ENCODE assay signal across 1 cellular context in the genomic region with DNA sequence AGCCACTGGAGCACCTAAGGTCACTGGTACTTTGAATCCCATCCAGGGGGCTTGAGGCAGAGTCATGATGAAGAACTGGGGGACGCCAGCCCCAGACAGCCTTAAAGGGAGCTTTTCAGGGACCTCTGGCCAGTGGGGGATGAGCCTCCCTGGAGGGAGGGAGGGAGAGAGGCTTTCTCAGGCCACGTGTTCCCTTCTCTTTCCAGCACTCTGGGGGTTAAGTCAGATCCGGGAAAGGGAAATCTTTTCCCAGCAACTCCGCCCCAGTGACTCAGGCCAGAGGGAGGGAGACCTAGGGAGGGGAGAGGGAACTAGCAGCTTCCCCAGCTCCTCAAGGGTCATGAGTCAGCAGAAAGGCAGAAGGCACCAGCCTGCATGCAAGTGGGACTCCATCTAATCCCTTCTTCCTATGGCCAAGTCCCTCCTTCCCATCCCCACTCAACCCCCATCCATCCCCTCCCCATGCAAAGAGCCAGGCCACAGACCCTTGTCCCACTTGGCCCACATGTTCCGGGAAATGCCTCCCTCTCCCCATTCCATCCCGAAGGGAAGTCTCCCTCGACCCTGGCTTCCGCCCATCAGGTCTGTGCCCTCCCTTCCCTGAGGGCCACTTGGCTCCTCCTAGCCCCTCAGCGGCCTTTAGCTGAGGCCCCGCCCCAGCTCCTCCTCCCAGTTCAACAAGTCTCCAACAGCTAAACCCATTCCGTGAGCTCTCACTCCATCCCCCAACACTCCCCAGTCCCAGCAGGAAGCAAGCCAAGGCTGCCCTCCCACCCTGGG.
TF ChIP-seq lines count a peak whose summit lies in the region.

No MANE protein-coding gene starts in this region.

TF ChIP-seq in HepG2, 621 proteins besides CTCF, POLR2A, EP300 and RAD21 (continued from another document and continues in another):
- TF ChIP-seq, protein P1, sequence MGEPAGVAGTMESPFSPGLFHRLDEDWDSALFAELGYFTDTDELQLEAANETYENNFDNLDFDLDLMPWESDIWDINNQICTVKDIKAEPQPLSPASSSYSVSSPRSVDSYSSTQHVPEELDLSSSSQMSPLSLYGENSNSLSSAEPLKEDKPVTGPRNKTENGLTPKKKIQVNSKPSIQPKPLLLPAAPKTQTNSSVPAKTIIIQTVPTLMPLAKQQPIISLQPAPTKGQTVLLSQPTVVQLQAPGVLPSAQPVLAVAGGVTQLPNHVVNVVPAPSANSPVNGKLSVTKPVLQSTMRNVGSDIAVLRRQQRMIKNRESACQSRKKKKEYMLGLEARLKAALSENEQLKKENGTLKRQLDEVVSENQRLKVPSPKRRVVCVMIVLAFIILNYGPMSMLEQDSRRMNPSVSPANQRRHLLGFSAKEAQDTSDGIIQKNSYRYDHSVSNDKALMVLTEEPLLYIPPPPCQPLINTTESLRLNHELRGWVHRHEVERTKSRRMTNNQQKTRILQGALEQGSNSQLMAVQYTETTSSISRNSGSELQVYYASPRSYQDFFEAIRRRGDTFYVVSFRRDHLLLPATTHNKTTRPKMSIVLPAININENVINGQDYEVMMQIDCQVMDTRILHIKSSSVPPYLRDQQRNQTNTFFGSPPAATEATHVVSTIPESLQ (CRISPR knock-in tag; conservative IDR thresholded peaks at IDR 0.05): no peak
- no peak for TF ChIP-seq PLRG1 (conservative IDR thresholded peaks at IDR 0.05)
- TF ChIP-seq HOXA3 (CRISPR knock-in tag; IDR thresholded peaks at IDR 0.05): no peak; the same call in 1 of the 2 replicates
- peak; percentile 100 for TF ChIP-seq NFKBIZ (CRISPR knock-in tag; IDR thresholded peaks at IDR 0.05)
- no peak for TF ChIP-seq ZNF333 (CRISPR knock-in tag; IDR thresholded peaks at IDR 0.05; ENCODE audit: borderline replicate concordance)
- no peak for TF ChIP-seq CREB1 (IDR thresholded peaks at IDR 0.05)
- peak; percentile 61 for TF ChIP-seq CREB1 (CRISPR knock-in tag; IDR thresholded peaks at IDR 0.05)
- no peak for TF ChIP-seq ZNF562 (CRISPR knock-in tag; IDR thresholded peaks at IDR 0.05; ENCODE audit: borderline replicate concordance)
- peak; percentile 69 for TF ChIP-seq SP4 (CRISPR knock-in tag; IDR thresholded peaks at IDR 0.05)
- no peak for TF ChIP-seq JUN (CRISPR knock-in tag; IDR thresholded peaks at IDR 0.05)
- TF ChIP-seq, protein P2, sequence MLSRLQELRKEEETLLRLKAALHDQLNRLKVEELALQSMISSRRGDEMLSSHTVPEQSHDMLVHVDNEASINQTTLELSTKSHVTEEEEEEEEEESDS (CRISPR knock-in tag; IDR thresholded peaks at IDR 0.05; ENCODE audit: borderline replicate concordance): no peak
- no peak for TF ChIP-seq JUNB (CRISPR knock-in tag; IDR thresholded peaks at IDR 0.05; ENCODE audit: borderline replicate concordance)
- TF ChIP-seq ZNF546 (CRISPR knock-in tag; conservative IDR thresholded peaks at IDR 0.05): no peak
- TF ChIP-seq, protein P3, sequence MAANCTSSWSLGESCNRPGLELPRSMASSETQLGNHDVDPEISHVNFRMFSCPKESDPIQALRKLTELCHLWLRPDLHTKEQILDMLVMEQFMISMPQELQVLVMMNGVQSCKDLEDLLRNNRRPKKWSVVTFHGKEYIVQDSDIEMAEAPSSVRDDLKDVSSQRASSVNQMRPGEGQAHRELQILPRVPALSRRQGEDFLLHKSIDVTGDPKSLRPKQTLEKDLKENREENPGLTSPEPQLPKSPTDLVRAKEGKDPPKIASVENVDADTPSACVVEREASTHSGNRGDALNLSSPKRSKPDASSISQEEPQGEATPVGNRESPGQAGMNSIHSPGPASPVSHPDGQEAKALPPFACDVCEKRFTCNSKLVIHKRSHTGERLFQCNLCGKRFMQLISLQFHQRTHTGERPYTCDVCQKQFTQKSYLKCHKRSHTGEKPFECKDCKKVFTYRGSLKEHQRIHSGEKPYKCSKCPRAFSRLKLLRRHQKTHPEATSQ (CRISPR knock-in tag; IDR thresholded peaks at IDR 0.05; ENCODE audit: borderline replicate concordance): no peak
- TF ChIP-seq MAFK (conservative IDR thresholded peaks at IDR 0.05 in 1 of 2, IDR thresholded peaks at IDR 0.05 in 1 of 2; ENCODE audit: low read length in 2 of 2): peak; percentile 99
- peak; percentile 65; the same call in 1 of the 2 replicates for TF ChIP-seq GABPB1 (CRISPR knock-in tag; IDR thresholded peaks at IDR 0.05)
- TF ChIP-seq, protein P4, sequence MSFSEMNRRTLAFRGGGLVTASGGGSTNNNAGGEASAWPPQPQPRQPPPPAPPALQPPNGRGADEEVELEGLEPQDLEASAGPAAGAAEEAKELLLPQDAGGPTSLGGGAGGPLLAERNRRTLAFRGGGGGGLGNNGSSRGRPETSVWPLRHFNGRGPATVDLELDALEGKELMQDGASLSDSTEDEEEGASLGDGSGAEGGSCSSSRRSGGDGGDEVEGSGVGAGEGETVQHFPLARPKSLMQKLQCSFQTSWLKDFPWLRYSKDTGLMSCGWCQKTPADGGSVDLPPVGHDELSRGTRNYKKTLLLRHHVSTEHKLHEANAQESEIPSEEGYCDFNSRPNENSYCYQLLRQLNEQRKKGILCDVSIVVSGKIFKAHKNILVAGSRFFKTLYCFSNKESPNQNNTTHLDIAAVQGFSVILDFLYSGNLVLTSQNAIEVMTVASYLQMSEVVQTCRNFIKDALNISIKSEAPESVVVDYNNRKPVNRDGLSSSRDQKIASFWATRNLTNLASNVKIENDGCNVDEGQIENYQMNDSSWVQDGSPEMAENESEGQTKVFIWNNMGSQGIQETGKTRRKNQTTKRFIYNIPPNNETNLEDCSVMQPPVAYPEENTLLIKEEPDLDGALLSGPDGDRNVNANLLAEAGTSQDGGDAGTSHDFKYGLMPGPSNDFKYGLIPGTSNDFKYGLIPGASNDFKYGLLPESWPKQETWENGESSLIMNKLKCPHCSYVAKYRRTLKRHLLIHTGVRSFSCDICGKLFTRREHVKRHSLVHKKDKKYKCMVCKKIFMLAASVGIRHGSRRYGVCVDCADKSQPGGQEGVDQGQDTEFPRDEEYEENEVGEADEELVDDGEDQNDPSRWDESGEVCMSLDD (CRISPR knock-in tag; IDR thresholded peaks at IDR 0.05; ENCODE audit: borderline replicate concordance): no peak
- no peak for TF ChIP-seq POLR2AphosphoS2 (IDR thresholded peaks at IDR 0.05; ENCODE audit: low read depth, low read length)
- TF ChIP-seq, protein P5, sequence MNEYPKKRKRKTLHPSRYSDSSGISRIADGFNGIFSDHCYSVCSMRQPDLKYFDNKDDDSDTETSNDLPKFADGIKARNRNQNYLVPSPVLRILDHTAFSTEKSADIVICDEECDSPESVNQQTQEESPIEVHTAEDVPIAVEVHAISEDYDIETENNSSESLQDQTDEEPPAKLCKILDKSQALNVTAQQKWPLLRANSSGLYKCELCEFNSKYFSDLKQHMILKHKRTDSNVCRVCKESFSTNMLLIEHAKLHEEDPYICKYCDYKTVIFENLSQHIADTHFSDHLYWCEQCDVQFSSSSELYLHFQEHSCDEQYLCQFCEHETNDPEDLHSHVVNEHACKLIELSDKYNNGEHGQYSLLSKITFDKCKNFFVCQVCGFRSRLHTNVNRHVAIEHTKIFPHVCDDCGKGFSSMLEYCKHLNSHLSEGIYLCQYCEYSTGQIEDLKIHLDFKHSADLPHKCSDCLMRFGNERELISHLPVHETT (CRISPR knock-in tag; conservative IDR thresholded peaks at IDR 0.05): peak; percentile 37; the same call in 1 of the 2 replicates
- TF ChIP-seq NFATC3 (CRISPR knock-in tag; IDR thresholded peaks at IDR 0.05): no peak
- TF ChIP-seq NR3C1 (CRISPR knock-in tag; IDR thresholded peaks at IDR 0.05): no peak
- no peak for TF ChIP-seq NFKB2 (CRISPR knock-in tag; IDR thresholded peaks at IDR 0.05; ENCODE audit: borderline replicate concordance)
- no peak for TF ChIP-seq NPAS2 (CRISPR knock-in tag; IDR thresholded peaks at IDR 0.05; ENCODE audit: borderline replicate concordance)
- no peak; the same call in none of the 2 replicates for TF ChIP-seq ZNF605 (CRISPR knock-in tag; IDR thresholded peaks at IDR 0.05)
- TF ChIP-seq HMG20A (CRISPR knock-in tag; IDR thresholded peaks at IDR 0.05; ENCODE audit: borderline replicate concordance): no peak; the same call in 1 of the 2 replicates
- TF ChIP-seq, protein P6, sequence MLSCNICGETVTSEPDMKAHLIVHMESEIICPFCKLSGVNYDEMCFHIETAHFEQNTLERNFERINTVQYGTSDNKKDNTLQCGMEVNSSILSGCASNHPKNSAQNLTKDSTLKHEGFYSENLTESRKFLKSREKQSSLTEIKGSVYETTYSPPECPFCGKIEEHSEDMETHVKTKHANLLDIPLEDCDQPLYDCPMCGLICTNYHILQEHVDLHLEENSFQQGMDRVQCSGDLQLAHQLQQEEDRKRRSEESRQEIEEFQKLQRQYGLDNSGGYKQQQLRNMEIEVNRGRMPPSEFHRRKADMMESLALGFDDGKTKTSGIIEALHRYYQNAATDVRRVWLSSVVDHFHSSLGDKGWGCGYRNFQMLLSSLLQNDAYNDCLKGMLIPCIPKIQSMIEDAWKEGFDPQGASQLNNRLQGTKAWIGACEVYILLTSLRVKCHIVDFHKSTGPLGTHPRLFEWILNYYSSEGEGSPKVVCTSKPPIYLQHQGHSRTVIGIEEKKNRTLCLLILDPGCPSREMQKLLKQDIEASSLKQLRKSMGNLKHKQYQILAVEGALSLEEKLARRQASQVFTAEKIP (CRISPR knock-in tag; IDR thresholded peaks at IDR 0.05; ENCODE audit: borderline replicate concordance): no peak
- TF ChIP-seq, protein P7, sequence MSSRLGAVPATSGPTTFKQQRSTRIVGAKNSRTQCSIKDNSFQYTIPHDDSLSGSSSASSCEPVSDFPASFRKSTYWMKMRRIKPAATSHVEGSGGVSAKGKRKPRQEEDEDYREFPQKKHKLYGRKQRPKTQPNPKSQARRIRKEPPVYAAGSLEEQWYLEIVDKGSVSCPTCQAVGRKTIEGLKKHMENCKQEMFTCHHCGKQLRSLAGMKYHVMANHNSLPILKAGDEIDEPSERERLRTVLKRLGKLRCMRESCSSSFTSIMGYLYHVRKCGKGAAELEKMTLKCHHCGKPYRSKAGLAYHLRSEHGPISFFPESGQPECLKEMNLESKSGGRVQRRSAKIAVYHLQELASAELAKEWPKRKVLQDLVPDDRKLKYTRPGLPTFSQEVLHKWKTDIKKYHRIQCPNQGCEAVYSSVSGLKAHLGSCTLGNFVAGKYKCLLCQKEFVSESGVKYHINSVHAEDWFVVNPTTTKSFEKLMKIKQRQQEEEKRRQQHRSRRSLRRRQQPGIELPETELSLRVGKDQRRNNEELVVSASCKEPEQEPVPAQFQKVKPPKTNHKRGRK (CRISPR knock-in tag; IDR thresholded peaks at IDR 0.05): no peak
- TF ChIP-seq, protein P8, sequence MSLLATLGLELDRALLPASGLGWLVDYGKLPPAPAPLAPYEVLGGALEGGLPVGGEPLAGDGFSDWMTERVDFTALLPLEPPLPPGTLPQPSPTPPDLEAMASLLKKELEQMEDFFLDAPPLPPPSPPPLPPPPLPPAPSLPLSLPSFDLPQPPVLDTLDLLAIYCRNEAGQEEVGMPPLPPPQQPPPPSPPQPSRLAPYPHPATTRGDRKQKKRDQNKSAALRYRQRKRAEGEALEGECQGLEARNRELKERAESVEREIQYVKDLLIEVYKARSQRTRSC (CRISPR knock-in tag; IDR thresholded peaks at IDR 0.05; ENCODE audit: low read depth): no peak
- TF ChIP-seq, protein P9, sequence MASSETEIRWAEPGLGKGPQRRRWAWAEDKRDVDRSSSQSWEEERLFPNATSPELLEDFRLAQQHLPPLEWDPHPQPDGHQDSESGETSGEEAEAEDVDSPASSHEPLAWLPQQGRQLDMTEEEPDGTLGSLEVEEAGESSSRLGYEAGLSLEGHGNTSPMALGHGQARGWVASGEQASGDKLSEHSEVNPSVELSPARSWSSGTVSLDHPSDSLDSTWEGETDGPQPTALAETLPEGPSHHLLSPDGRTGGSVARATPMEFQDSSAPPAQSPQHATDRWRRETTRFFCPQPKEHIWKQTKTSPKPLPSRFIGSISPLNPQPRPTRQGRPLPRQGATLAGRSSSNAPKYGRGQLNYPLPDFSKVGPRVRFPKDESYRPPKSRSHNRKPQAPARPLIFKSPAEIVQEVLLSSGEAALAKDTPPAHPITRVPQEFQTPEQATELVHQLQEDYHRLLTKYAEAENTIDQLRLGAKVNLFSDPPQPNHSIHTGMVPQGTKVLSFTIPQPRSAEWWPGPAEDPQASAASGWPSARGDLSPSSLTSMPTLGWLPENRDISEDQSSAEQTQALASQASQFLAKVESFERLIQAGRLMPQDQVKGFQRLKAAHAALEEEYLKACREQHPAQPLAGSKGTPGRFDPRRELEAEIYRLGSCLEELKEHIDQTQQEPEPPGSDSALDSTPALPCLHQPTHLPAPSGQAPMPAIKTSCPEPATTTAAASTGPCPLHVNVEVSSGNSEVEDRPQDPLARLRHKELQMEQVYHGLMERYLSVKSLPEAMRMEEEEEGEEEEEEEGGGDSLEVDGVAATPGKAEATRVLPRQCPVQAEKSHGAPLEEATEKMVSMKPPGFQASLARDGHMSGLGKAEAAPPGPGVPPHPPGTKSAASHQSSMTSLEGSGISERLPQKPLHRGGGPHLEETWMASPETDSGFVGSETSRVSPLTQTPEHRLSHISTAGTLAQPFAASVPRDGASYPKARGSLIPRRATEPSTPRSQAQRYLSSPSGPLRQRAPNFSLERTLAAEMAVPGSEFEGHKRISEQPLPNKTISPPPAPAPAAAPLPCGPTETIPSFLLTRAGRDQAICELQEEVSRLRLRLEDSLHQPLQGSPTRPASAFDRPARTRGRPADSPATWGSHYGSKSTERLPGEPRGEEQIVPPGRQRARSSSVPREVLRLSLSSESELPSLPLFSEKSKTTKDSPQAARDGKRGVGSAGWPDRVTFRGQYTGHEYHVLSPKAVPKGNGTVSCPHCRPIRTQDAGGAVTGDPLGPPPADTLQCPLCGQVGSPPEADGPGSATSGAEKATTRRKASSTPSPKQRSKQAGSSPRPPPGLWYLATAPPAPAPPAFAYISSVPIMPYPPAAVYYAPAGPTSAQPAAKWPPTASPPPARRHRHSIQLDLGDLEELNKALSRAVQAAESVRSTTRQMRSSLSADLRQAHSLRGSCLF (CRISPR knock-in tag; IDR thresholded peaks at IDR 0.05; ENCODE audit: borderline replicate concordance): no peak
- TF ChIP-seq, protein P10, sequence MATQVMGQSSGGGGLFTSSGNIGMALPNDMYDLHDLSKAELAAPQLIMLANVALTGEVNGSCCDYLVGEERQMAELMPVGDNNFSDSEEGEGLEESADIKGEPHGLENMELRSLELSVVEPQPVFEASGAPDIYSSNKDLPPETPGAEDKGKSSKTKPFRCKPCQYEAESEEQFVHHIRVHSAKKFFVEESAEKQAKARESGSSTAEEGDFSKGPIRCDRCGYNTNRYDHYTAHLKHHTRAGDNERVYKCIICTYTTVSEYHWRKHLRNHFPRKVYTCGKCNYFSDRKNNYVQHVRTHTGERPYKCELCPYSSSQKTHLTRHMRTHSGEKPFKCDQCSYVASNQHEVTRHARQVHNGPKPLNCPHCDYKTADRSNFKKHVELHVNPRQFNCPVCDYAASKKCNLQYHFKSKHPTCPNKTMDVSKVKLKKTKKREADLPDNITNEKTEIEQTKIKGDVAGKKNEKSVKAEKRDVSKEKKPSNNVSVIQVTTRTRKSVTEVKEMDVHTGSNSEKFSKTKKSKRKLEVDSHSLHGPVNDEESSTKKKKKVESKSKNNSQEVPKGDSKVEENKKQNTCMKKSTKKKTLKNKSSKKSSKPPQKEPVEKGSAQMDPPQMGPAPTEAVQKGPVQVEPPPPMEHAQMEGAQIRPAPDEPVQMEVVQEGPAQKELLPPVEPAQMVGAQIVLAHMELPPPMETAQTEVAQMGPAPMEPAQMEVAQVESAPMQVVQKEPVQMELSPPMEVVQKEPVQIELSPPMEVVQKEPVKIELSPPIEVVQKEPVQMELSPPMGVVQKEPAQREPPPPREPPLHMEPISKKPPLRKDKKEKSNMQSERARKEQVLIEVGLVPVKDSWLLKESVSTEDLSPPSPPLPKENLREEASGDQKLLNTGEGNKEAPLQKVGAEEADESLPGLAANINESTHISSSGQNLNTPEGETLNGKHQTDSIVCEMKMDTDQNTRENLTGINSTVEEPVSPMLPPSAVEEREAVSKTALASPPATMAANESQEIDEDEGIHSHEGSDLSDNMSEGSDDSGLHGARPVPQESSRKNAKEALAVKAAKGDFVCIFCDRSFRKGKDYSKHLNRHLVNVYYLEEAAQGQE (IDR thresholded peaks at IDR 0.05; ENCODE audit: borderline replicate concordance in 1 of 2, low read depth in 1 of 2, low read length in 2 of 2): peak in 1 of 2 experiments; percentile 52; a peak in 1 of 4 replicates
